23 cellular contexts compared by ENCODE assay signal in genomic region chr6:98942263-98942803, GRCh38. TPM values are rescaled to one million over a fixed set of nuclear protein-coding genes. Genes with fewer than 3 reads are reported as not detected.
A peak's percentile ranks its signal among the peaks of the same experiment; 100 is the strongest.
DNase-seq lines count a peak whose midpoint lies in the region; ATAC-seq and TF ChIP-seq lines count a peak whose summit lies in the region.
"Had no signal": no experiment of that assay in that cellular context is flagged by ENCODE, and none has a peak within 500 bp of the region (broad histone marks: within the 10 kb centered on the region; RNA-seq: fewer than 3 reads in every experiment).

No MANE protein-coding gene starts in this region.

- intact Hi-C loops in CD14-positive monocyte (cut with micrococcal nuclease): no loop called here
- intact Hi-C loops in adrenal gland (cut with DNase I): no loop called here

- peaks cover 75% of the 10 kb centered on the region for H3K79me2 ChIP-seq in GM23338 (replicated peaks; ENCODE audit: insufficient read depth)

- H3K27me3 ChIP-seq in GM23338 (ENCODE audit: insufficient read depth) (no peaks in the 10 kb centered on the region), foreskin keratinocyte (no peaks in the 10 kb centered on the region), adrenal gland (no peaks in the 10 kb centered on the region)
- H3K27me3 ChIP-seq: cardiac muscle cell had no signal

- no peak overlapping the region for H3K27ac Mint-ChIP-seq in CD14-positive monocyte
- H3K27ac Mint-ChIP-seq in GM23338: no peak overlapping the region
- H3K27ac Mint-ChIP-seq in stimulated activated effector memory CD8-positive, alpha-beta T cell treated with anti-CD3 and anti-CD28 coated beads, Interleukin-12 subunit alpha, Interleukin-12 subunit beta, amount 100 ng/mL, for 72 hours: no peak overlapping the region
- H3K27ac Mint-ChIP-seq: activated B cell treated with CpG ODN at 0.5 μM for 24 hours; activated T-helper 17 cell treated with anti-CD3 and anti-CD28 coated beads, Interleukin-2, amount 50 U/mL, for 72 hours; T-helper 17 cell had no signal

- H3K4me3 ChIP-seq in GM23338 (no peak overlapping the region), adrenal gland (no peak overlapping the region)
- H3K4me3 ChIP-seq: cardiac muscle cell had no signal

- TF ChIP-seq CTCF in CD14-positive monocyte (IDR thresholded peaks at IDR 0.05) (peak; percentile 22), GM23338 (conservative IDR thresholded peaks at IDR 0.05; ENCODE audit: low read depth in 2 of 2) (peak; percentile 31 to 54), foreskin keratinocyte (conservative IDR thresholded peaks at IDR 0.05) (peak; percentile 14), adrenal gland (IDR thresholded peaks at IDR 0.05) (no peak)

- ATAC-seq in GM23338 (peak; percentile 50; the same call in 2 of the 3 replicates), foreskin keratinocyte (peak; percentile 38)
- ATAC-seq in stimulated activated effector memory CD8-positive, alpha-beta T cell treated with anti-CD3 and anti-CD28 coated beads, Interleukin-12 subunit alpha, Interleukin-12 subunit beta, amount 100 ng/mL, for 72 hours: no peak
- ATAC-seq: activated T-helper 17 cell treated with anti-CD3 and anti-CD28 coated beads, Interleukin-2, amount 50 U/mL, for 72 hours; naive thymus-derived CD8-positive, alpha-beta T cell; T-helper 17 cell had no signal

- H3K4me3 Mint-ChIP-seq in CD14-positive monocyte (no peak overlapping the region), GM23338 (no peak overlapping the region)
- H3K4me3 Mint-ChIP-seq in stimulated activated effector memory CD8-positive, alpha-beta T cell treated with anti-CD3 and anti-CD28 coated beads, Interleukin-12 subunit alpha, Interleukin-12 subunit beta, amount 100 ng/mL, for 72 hours: no peak overlapping the region
- H3K4me3 Mint-ChIP-seq: activated B cell treated with CpG ODN at 0.5 μM for 24 hours; activated T-helper 17 cell treated with anti-CD3 and anti-CD28 coated beads, Interleukin-2, amount 50 U/mL, for 72 hours; T-helper 17 cell had no signal

- peaks cover 26% of the 10 kb centered on the region for H3K4me1 Mint-ChIP-seq in CD14-positive monocyte
- H3K4me1 Mint-ChIP-seq in GM23338: peaks cover 14% of the 10 kb centered on the region
- peaks cover 48% of the 10 kb centered on the region for H3K4me1 Mint-ChIP-seq in stimulated activated effector memory CD8-positive, alpha-beta T cell treated with anti-CD3 and anti-CD28 coated beads, Interleukin-12 subunit alpha, Interleukin-12 subunit beta, amount 100 ng/mL, for 72 hours

- H4K20me1 ChIP-seq in GM23338 (replicated peaks; ENCODE audit: insufficient read depth): no peaks in the 10 kb centered on the region

- no peaks in the 10 kb centered on the region for H3K36me3 ChIP-seq in GM23338 (ENCODE audit: insufficient read depth)
- no peaks in the 10 kb centered on the region for H3K36me3 ChIP-seq in adrenal gland (replicated peaks in 1 of 2)
- H3K36me3 ChIP-seq: cardiac muscle cell had no signal

- H3K36me3 Mint-ChIP-seq in CD14-positive monocyte (peaks cover 7 to 9% of the 10 kb centered on the region in 2 donors), GM23338 (ENCODE audit: low read depth) (peaks cover 43% of the 10 kb centered on the region)
- H3K36me3 Mint-ChIP-seq in stimulated activated effector memory CD8-positive, alpha-beta T cell treated with anti-CD3 and anti-CD28 coated beads, Interleukin-12 subunit alpha, Interleukin-12 subunit beta, amount 100 ng/mL, for 72 hours: peaks cover 12% of the 10 kb centered on the region

- H3K4me1 ChIP-seq in GM23338 (ENCODE audit: insufficient read depth): peaks cover 13% of the 10 kb centered on the region; the same call in 1 of the 2 replicates
- H3K4me1 ChIP-seq in foreskin keratinocyte: no peaks in the 10 kb centered on the region
- H3K4me1 ChIP-seq in adrenal gland (replicated peaks in 1 of 2): peaks cover 18 to 24% of the 10 kb centered on the region in 2 donors

- H3K27me3 Mint-ChIP-seq in CD14-positive monocyte (ENCODE audit: low read depth in 3 of 3): peaks cover 0 to 4% (median 0%) of the 10 kb centered on the region in 3 donors
- peaks cover 7% of the 10 kb centered on the region for H3K27me3 Mint-ChIP-seq in GM23338 (ENCODE audit: insufficient read depth, low read depth, poor library complexity)
- H3K27me3 Mint-ChIP-seq: activated B cell treated with CpG ODN at 0.5 μM for 24 hours; activated T-helper 17 cell treated with anti-CD3 and anti-CD28 coated beads, Interleukin-2, amount 50 U/mL, for 72 hours; naive thymus-derived CD8-positive, alpha-beta T cell; T-helper 17 cell had no signal

- H3K4me2 ChIP-seq in GM23338: no peak overlapping the region

- peaks cover 0 to 16% (median 0%) of the 10 kb centered on the region in 3 donors for H3K9me3 ChIP-seq in adrenal gland (replicated peaks in 1 of 3)

- WGBS in adrenal gland, 4 donors: 93 to 94% (median 93%) methylated on average over 3 of the region's 3 CpGs

- no peak for TF ChIP-seq POLR2A in adrenal gland (IDR thresholded peaks at IDR 0.05)

- H3F3A ChIP-seq in GM23338 (replicated peaks; ENCODE audit: low read depth): no peaks in the 10 kb centered on the region

- H3K9me2 ChIP-seq in GM23338 (ENCODE audit: insufficient read depth): no peaks in the 10 kb centered on the region

- no peak overlapping the region for H3K27ac ChIP-seq in GM23338 (ENCODE audit: low read depth)
- no peak overlapping the region for H3K27ac ChIP-seq in foreskin keratinocyte
- no peak overlapping the region for H3K27ac ChIP-seq in adrenal gland
- H3K27ac ChIP-seq: cardiac muscle cell had no signal

- H2AFZ ChIP-seq in GM23338: no peak overlapping the region

- DNase-seq in CD14-positive monocyte (ENCODE audit: low spot score): no peak
- DNase-seq in GM23338 (ENCODE audit: low spot score): peak; percentile 68
- DNase-seq in RKO (ENCODE audit: low spot score): peak; percentile 19
- no peak for DNase-seq in foreskin keratinocyte
- DNase-seq in glomerular visceral epithelial cell (ENCODE audit: extremely low spot score): no peak
- no peak for DNase-seq in NCI-H2171 treated with DMSO at 0.1 percent for 48 hours (lab: John Stamatoyannopoulos, UW)
- DNase-seq in stimulated activated effector memory CD8-positive, alpha-beta T cell treated with anti-CD3 and anti-CD28 coated beads, Interleukin-12 subunit alpha, Interleukin-12 subunit beta, amount 100 ng/mL, for 72 hours (ENCODE audit: low spot score in 2 of 2): no peak
- DNase-seq in adrenal gland: no peak
- DNase-seq: activated B cell treated with CpG ODN at 0.5 μM for 24 hours; AML-193; Calu3; GDM1; hippocampal formation; kidney; mammary epithelial cell; naive thymus-derived CD8-positive, alpha-beta T cell; NCI-H1694; NCI-H446; SHP77 treated with DMSO at 0.1 percent for 48 hours; stimulated activated CD4-positive, alpha-beta T cell treated with anti-CD3 and anti-CD28 coated beads, Interleukin-4, amount 100 ng/mL, for 1 hour; T-helper 17 cell had no signal

- H3K9me3 Mint-ChIP-seq in CD14-positive monocyte: peaks cover 10 to 26% (median 20%) of the 10 kb centered on the region in 7 donors
- peaks cover 29% of the 10 kb centered on the region for H3K9me3 Mint-ChIP-seq in GM23338
- peaks cover 2% of the 10 kb centered on the region for H3K9me3 Mint-ChIP-seq in stimulated activated effector memory CD8-positive, alpha-beta T cell treated with anti-CD3 and anti-CD28 coated beads, Interleukin-12 subunit alpha, Interleukin-12 subunit beta, amount 100 ng/mL, for 72 hours

RNA-seq across cellular contexts. Expression of gene FBXL4, which starts 5.4 kb away (rescaled TPM):
- polyA plus RNA-seq in CD14-positive monocyte (10 to 100 TPM in 1 of 2 donors, 1 to 10 TPM in 1; 8.6 to 10.9 TPM), GM23338 (2016; fragmentation: Nextera tagmentation; extraction: Ambion mirVana) (6.8 and 8.5 TPM in 2 replicates), foreskin keratinocyte (4.2 and 4.7 TPM in 2 replicates), adrenal gland (10 to 100 TPM in 1 of 3 donors, 1 to 10 TPM in 2; 4.1 to 14.8 (median 5.3) TPM)
- total RNA-seq in GM23338 (2014; rRNA removed; shearing (Covaris generic)): 16.9 and 23.4 TPM in 2 replicates
- total RNA-seq in foreskin keratinocyte (14.4 and 15.2 TPM in 2 replicates), adrenal gland (10 to 100 TPM; 16.7 to 34.5 (median 29.2) TPM)

Comparison
In these comparisons a context has a peak if more than half of its experiments do, and no peak if none do; other contexts are left out.
1. DNase-seq: peak in GM23338 (single experiment) and RKO (single experiment); none in CD14-positive monocyte (single experiment), foreskin keratinocyte (0 of 2), glomerular visceral epithelial cell (single experiment), NCI-H2171 treated with DMSO at 0.1 percent for 48 hours (single experiment), stimulated activated effector memory CD8-positive, alpha-beta T cell treated with anti-CD3 and anti-CD28 coated beads, Interleukin-12 subunit alpha, Interleukin-12 subunit beta, amount 100 ng/mL, for 72 hours (0 of 2) and adrenal gland (0 of 7).
2. CTCF ChIP-seq: peak in CD14-positive monocyte (single experiment), GM23338 (2 of 2) and foreskin keratinocyte (single experiment); none in adrenal gland (0 of 6).